2 cellular contexts compared by ENCODE assay signal in genomic region chr14:103690332-103690731, GRCh38.
TF ChIP-seq lines count a peak whose summit lies in the region.

No MANE protein-coding gene starts in this region.

TF ChIP-seq in GM12891, 5 proteins besides CTCF, POLR2A, EP300 and RAD21:
- TF ChIP-seq TAF1 (IDR thresholded peaks at IDR 0.05; ENCODE audit: low read depth, low read length), result no peak
- no peak for TF ChIP-seq POU2F2 (IDR thresholded peaks at IDR 0.05; ENCODE audit: low read depth, low read length)
- TF ChIP-seq SPI1 (IDR thresholded peaks at IDR 0.05; ENCODE audit: low read depth, low read length), result no peak
- TF ChIP-seq PAX5 (IDR thresholded peaks at IDR 0.05; ENCODE audit: insufficient read depth, low read length, severe bottlenecking), result no peak
- no peak for TF ChIP-seq POLR2AphosphoS5 (IDR thresholded peaks at IDR 0.05; ENCODE audit: low read depth, low read length)

TF ChIP-seq in GM12878, 131 proteins besides CTCF, POLR2A, EP300 and RAD21 (continued from another document):
- no peak for TF ChIP-seq RUNX3 (IDR thresholded peaks at IDR 0.05; ENCODE audit: low read length)
- TF ChIP-seq RCOR1 (conservative IDR thresholded peaks at IDR 0.05; ENCODE audit: low read depth, low read length), result no peak
- TF ChIP-seq JUND (IDR thresholded peaks at IDR 0.05; ENCODE audit: low read depth, low read length), result no peak
- TF ChIP-seq SUZ12 (IDR thresholded peaks at IDR 0.05; ENCODE audit: unreplicated experiment), result no peak
- TF ChIP-seq MLLT1 (IDR thresholded peaks at IDR 0.05), result peak; percentile 81
- no peak for TF ChIP-seq HDAC6 (IDR thresholded peaks at IDR 0.05; ENCODE audit: unreplicated experiment)
